15 cellular contexts compared by ENCODE assay signal in the genomic region with DNA sequence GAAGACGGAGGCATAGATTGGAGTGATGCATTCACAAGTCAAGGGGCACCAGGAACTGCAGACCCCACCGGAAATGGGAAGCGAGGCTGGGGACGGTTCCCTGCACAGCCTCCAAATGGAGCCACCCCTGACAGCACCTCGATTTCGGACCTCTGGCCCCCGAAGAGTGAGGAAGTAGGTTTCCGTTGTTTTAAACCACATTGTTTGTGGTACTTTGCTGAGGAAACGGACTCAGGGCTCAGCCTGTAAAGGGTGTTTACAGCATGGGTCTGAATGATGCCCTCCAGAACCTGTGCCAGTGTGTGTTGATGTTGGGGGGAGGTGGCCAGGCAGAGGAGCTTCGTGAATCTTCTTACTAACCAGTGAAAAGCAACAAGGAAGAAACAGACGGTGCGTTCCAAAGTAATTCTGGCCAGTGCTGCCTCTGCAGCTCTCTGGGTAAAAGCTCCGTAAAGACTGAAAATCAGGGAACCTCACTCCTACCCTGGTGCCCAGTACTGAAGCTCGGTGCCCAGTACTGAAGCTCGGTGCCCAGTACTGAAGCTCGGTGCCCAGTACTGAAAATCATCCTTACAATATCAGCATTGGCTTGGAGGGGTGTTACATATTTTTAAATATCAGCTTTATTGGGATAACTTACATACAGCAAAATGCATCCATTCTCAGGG. TPM values are rescaled to one million over a fixed set of nuclear protein-coding genes. Genes with fewer than 3 reads are reported as not detected.
A peak's percentile ranks its signal among the peaks of the same experiment; 100 is the strongest.
DNase-seq lines count a peak whose midpoint lies in the region; ATAC-seq and TF ChIP-seq lines count a peak whose summit lies in the region.
"Had no signal": no experiment of that assay in that cellular context is flagged by ENCODE, and none has a peak within 500 bp of the region (broad histone marks: within the 10 kb centered on the region; RNA-seq: fewer than 3 reads in every experiment).

No MANE protein-coding gene starts in this region.

- H2BK5ac ChIP-seq in neuronal stem cell (ENCODE audit: low read length) = peak overlapping the region; percentile 43

- H3K23ac ChIP-seq in neuronal stem cell (ENCODE audit: low read depth, low read length, poor library complexity) = no peak overlapping the region

- H3K9me3 Mint-ChIP-seq in activated T-helper 17 cell treated with anti-CD3 and anti-CD28 coated beads, Interleukin-2, amount 50 U/mL, for 72 hours = no peaks in the 10 kb centered on the region
- H3K9me3 Mint-ChIP-seq in activated naive CD4-positive, alpha-beta T cell treated with anti-CD3 and anti-CD28 coated beads, Interleukin-2, amount 50 U/mL, for 72 hours = no peaks in the 10 kb centered on the region
- H3K9me3 Mint-ChIP-seq: neural crest cell had no signal

- H2BK120ac ChIP-seq in neuronal stem cell (ENCODE audit: low read depth, low read length) = no peak overlapping the region

- no peak overlapping the region for H2AFZ ChIP-seq in neuronal stem cell (ENCODE audit: low read length)

- no peaks in the 10 kb centered on the region for H3K27me3 Mint-ChIP-seq in activated T-helper 17 cell treated with anti-CD3 and anti-CD28 coated beads, Interleukin-2, amount 50 U/mL, for 72 hours
- H3K27me3 Mint-ChIP-seq: brain had no signal

- no peak overlapping the region for H2BK15ac ChIP-seq in neuronal stem cell (ENCODE audit: low read length)

- H3K18ac ChIP-seq in neuronal stem cell (ENCODE audit: low read length) = peak overlapping the region; percentile 29

- H3K9me3 ChIP-seq in neuronal stem cell (replicated peaks in 1 of 2; ENCODE audit: control insufficient read depth in 2 of 2, insufficient read depth in 1 of 2, low read depth in 1 of 2, low read length in 2 of 2) = peaks cover 1 to 6% of the 10 kb centered on the region in 2 donors

- no peak overlapping the region for H3K4me2 ChIP-seq in neuronal stem cell (ENCODE audit: insufficient read depth, low read length, poor library complexity, severe bottlenecking)

- H2BK12ac ChIP-seq in neuronal stem cell (ENCODE audit: low read length) = no peak overlapping the region

- H3K4me3 ChIP-seq in GM12865 (ENCODE audit: low read depth, low read length) (peak overlapping the region; percentile 59), neuronal stem cell (ENCODE audit: low read length in 2 of 2) (no peak overlapping the region)
- H3K4me3 ChIP-seq: left lung had no signal

- no peak overlapping the region for H3K9ac ChIP-seq in neuronal stem cell (ENCODE audit: low read depth, low read length, poor library complexity)

- H3K14ac ChIP-seq in neuronal stem cell (ENCODE audit: low read length) = no peak overlapping the region

- H3K27ac Mint-ChIP-seq in activated T-helper 17 cell treated with anti-CD3 and anti-CD28 coated beads, Interleukin-2, amount 50 U/mL, for 72 hours = peak overlapping the region; percentile 92
- H3K27ac Mint-ChIP-seq in activated naive CD4-positive, alpha-beta T cell treated with anti-CD3 and anti-CD28 coated beads, Interleukin-2, amount 50 U/mL, for 72 hours = peak overlapping the region in 1 of 2 donors; percentile 44
- H3K27ac Mint-ChIP-seq: brain had no signal

- H4K8ac ChIP-seq in neuronal stem cell (ENCODE audit: low read depth, low read length) = no peak overlapping the region

- H3K4me1 ChIP-seq in neuronal stem cell (ENCODE audit: control insufficient read depth in 2 of 2, insufficient read depth in 1 of 2, low read depth in 1 of 2, low read length in 2 of 2) = peaks cover 5 to 7% of the 10 kb centered on the region in 2 donors

- H4K91ac ChIP-seq in neuronal stem cell (ENCODE audit: low read depth, low read length, poor library complexity) = no peak overlapping the region

- peak overlapping the region; percentile 86 for H3K4me3 Mint-ChIP-seq in activated T-helper 17 cell treated with anti-CD3 and anti-CD28 coated beads, Interleukin-2, amount 50 U/mL, for 72 hours
- H3K4me3 Mint-ChIP-seq: brain, neural crest cell had no signal

- ATAC-seq in HG02885 (IDR thresholded peaks at IDR 0.05; ENCODE audit: poor library complexity, unreplicated experiment) = peak; percentile 23
- no peak for ATAC-seq in activated T-helper 17 cell treated with anti-CD3 and anti-CD28 coated beads, Interleukin-2, amount 50 U/mL, for 72 hours (replicated peaks)
- no peak for ATAC-seq in GM19324 (IDR thresholded peaks at IDR 0.05; ENCODE audit: low FRiP score, unreplicated experiment)
- no peak for ATAC-seq in activated naive CD4-positive, alpha-beta T cell treated with anti-CD3 and anti-CD28 coated beads, Interleukin-2, amount 50 U/mL, for 72 hours
- no peak for ATAC-seq in GM21360 (IDR thresholded peaks at IDR 0.05; ENCODE audit: unreplicated experiment)
- ATAC-seq: left lung had no signal

- peak; percentile 52 for DNase-seq in GM12865 (ENCODE audit: low read depth)
- no peak for DNase-seq in neuronal stem cell (ENCODE audit: low spot score)
- no peak for DNase-seq in activated naive CD4-positive, alpha-beta T cell treated with anti-CD3 and anti-CD28 coated beads, Interleukin-2, amount 50 U/mL, for 72 hours (ENCODE audit: low spot score in 2 of 2)
- DNase-seq: heart left ventricle, left lung, NCI-H187 treated with DMSO at 0.1 percent for 48 hours, NCI-H774, WERI-Rb-1 had no signal

- H3K27me3 ChIP-seq in neuronal stem cell (ENCODE audit: control insufficient read depth in 3 of 3, insufficient read depth in 3 of 3, low read depth in 1 of 3, low read length in 3 of 3) = no peaks in the 10 kb centered on the region

- no peak overlapping the region for H3K27ac ChIP-seq in neuronal stem cell (replicated peaks; ENCODE audit: low read length)
- H3K27ac ChIP-seq: heart left ventricle, WERI-Rb-1 had no signal

- no peaks in the 10 kb centered on the region for H3K36me3 Mint-ChIP-seq in activated T-helper 17 cell treated with anti-CD3 and anti-CD28 coated beads, Interleukin-2, amount 50 U/mL, for 72 hours (ENCODE audit: low read depth)
- no peaks in the 10 kb centered on the region for H3K36me3 Mint-ChIP-seq in activated naive CD4-positive, alpha-beta T cell treated with anti-CD3 and anti-CD28 coated beads, Interleukin-2, amount 50 U/mL, for 72 hours
- H3K36me3 Mint-ChIP-seq: brain had no signal

- no peak for TF ChIP-seq CTCF in GM12865 (IDR thresholded peaks at IDR 0.05; ENCODE audit: insufficient read depth, low read depth, low read length, missing control alignments)

- WGBS in neuronal stem cell (ENCODE audit: extremely low coverage in 2 of 2, insufficient read length in 2 of 2, insufficient replicate concordance in 1 of 2), 2 donors = no CpG with 5 or more reads among the region's 16 CpGs

- H3K36me3 ChIP-seq in neuronal stem cell (replicated peaks in 1 of 2; ENCODE audit: control insufficient read depth in 2 of 2, insufficient read depth in 2 of 2, low read length in 2 of 2) = no peaks in the 10 kb centered on the region
- H3K36me3 ChIP-seq: heart left ventricle, left lung, WERI-Rb-1 had no signal

- H2AK5ac ChIP-seq in neuronal stem cell (ENCODE audit: low read depth, low read length) = no peak overlapping the region

- H3K4me1 Mint-ChIP-seq in activated T-helper 17 cell treated with anti-CD3 and anti-CD28 coated beads, Interleukin-2, amount 50 U/mL, for 72 hours = peaks cover 43% of the 10 kb centered on the region

- no peaks in the 10 kb centered on the region for H3K79me1 ChIP-seq in neuronal stem cell (ENCODE audit: low read depth, low read length)

- H3K4ac ChIP-seq in neuronal stem cell (ENCODE audit: low read length) = no peak overlapping the region

RNA-seq across cellular contexts. Expression of a gene that starts 30.1 kb away (rescaled TPM):
- 10 to 100 TPM; 31.5 to 55.7 TPM for total RNA-seq in activated T-helper 17 cell treated with anti-CD3 and anti-CD28 coated beads, Interleukin-2, amount 50 U/mL, for 72 hours
- not detected for polyA plus RNA-seq in neuronal stem cell (2013, experiment 1 of 2)
- polyA plus RNA-seq in neuronal stem cell (2013, experiment 2 of 2) = not detected
- total RNA-seq in activated naive CD4-positive, alpha-beta T cell treated with anti-CD3 and anti-CD28 coated beads, Interleukin-2, amount 50 U/mL, for 72 hours = not detected
- total RNA-seq: neural crest cell, SK-MEL-5 had no signal
- polyA plus RNA-seq: heart left ventricle had no signal

Comparison
In these comparisons a context has a peak if more than half of its experiments do, and no peak if none do; other contexts are left out.
1. RNA of a gene that starts 30.1 kb away (total RNA-seq): 31.5 to 55.7 TPM in activated T-helper 17 cell treated with anti-CD3 and anti-CD28 coated beads, Interleukin-2, amount 50 U/mL, for 72 hours; not detected in activated naive CD4-positive, alpha-beta T cell treated with anti-CD3 and anti-CD28 coated beads, Interleukin-2, amount 50 U/mL, for 72 hours; every median in the first group is over 10 times any median in the second.